Comparison of ENCODE assay signal across 9 cellular contexts in genomic region chrX:129984196-129984962, GRCh38. TPM values are rescaled to one million over a fixed set of nuclear protein-coding genes. Genes with fewer than 3 reads are reported as not detected.
DNase-seq lines count a peak whose midpoint lies in the region; ATAC-seq and TF ChIP-seq lines count a peak whose summit lies in the region.
"Had no signal": no experiment of that assay in that cellular context is flagged by ENCODE, and none has a peak within 500 bp of the region (broad histone marks: within the 10 kb centered on the region; RNA-seq: fewer than 3 reads in every experiment).

No MANE protein-coding gene starts in this region.

- no peak overlapping the region for H3K27ac ChIP-seq in GM23338 (ENCODE audit: low read depth)
- no peak overlapping the region for H3K27ac ChIP-seq in naive thymus-derived CD4-positive, alpha-beta T cell (ENCODE audit: low read depth, low read length)
- H3K27ac ChIP-seq: epithelial cell of prostate had no signal

- H3K4me1 ChIP-seq in GM23338 (ENCODE audit: insufficient read depth): no peaks in the 10 kb centered on the region
- no peaks in the 10 kb centered on the region for H3K4me1 ChIP-seq in endocrine pancreas (ENCODE audit: control insufficient read depth, insufficient read depth, low read length)
- H3K4me1 ChIP-seq in naive thymus-derived CD4-positive, alpha-beta T cell (ENCODE audit: control insufficient read depth in 2 of 2, insufficient read depth in 2 of 2, low read length in 2 of 2): no peaks in the 10 kb centered on the region

- H3K79me2 ChIP-seq in GM23338 (replicated peaks; ENCODE audit: insufficient read depth): no peaks in the 10 kb centered on the region

- in situ Hi-C loops in ACHN (cut with HindIII; ENCODE audit: low pct_ligation_motif_present, low pct_unique_long_range_greater_than_20kb, low sequenced_read_pairs): no loop called here

- H3K27ac Mint-ChIP-seq in GM23338: no peak overlapping the region
- peak overlapping the region; percentile 60 to 83 (median 67) for H3K27ac Mint-ChIP-seq in naive thymus-derived CD4-positive, alpha-beta T cell

- H3K9me2 ChIP-seq in GM23338 (ENCODE audit: insufficient read depth): no peaks in the 10 kb centered on the region

- H3K4me3 ChIP-seq in GM23338: peak overlapping the region; percentile 53
- peak overlapping the region; percentile 63 for H3K4me3 ChIP-seq in WI38 (ENCODE audit: low read depth, low read length)
- peak overlapping the region; percentile 24 for H3K4me3 ChIP-seq in endocrine pancreas (ENCODE audit: control insufficient read depth, insufficient read depth, low read length)
- no peak overlapping the region for H3K4me3 ChIP-seq in naive thymus-derived CD4-positive, alpha-beta T cell (ENCODE audit: low read length)

- no peak overlapping the region for H3K9ac ChIP-seq in endocrine pancreas (ENCODE audit: control insufficient read depth, insufficient read depth, low read length)

- peak overlapping the region; percentile 79 for H3K4me3 Mint-ChIP-seq in GM23338
- H3K4me3 Mint-ChIP-seq in naive thymus-derived CD4-positive, alpha-beta T cell: peak overlapping the region in 9 of 10 donors; percentile 73 to 88 (median 84)

- H4K20me1 ChIP-seq in GM23338 (replicated peaks; ENCODE audit: insufficient read depth): 0 out of 2 replicates have a peak, but pooled peaks cover 6% of the 10 kb centered on the region

- H3K9me3 ChIP-seq in endocrine pancreas (ENCODE audit: control insufficient read depth, low read length): no peaks in the 10 kb centered on the region
- no peaks in the 10 kb centered on the region for H3K9me3 ChIP-seq in naive thymus-derived CD4-positive, alpha-beta T cell (ENCODE audit: control insufficient read depth in 2 of 3, low read length in 3 of 3)

- H3F3A ChIP-seq in GM23338 (replicated peaks; ENCODE audit: low read depth): no peaks in the 10 kb centered on the region

- H3K36me3 Mint-ChIP-seq in GM23338 (ENCODE audit: low read depth): no peaks in the 10 kb centered on the region
- H3K36me3 Mint-ChIP-seq in naive thymus-derived CD4-positive, alpha-beta T cell: no peaks in the 10 kb centered on the region

- peak overlapping the region; percentile 59; the same call in 1 of the 2 replicates for H2AFZ ChIP-seq in GM23338

- H3K9me3 Mint-ChIP-seq in GM23338: no peaks in the 10 kb centered on the region
- no peaks in the 10 kb centered on the region for H3K9me3 Mint-ChIP-seq in naive thymus-derived CD4-positive, alpha-beta T cell

- peaks cover 8% of the 10 kb centered on the region for H3K4me1 Mint-ChIP-seq in GM23338
- peaks cover 11 to 23% (median 19%) of the 10 kb centered on the region in 7 donors for H3K4me1 Mint-ChIP-seq in naive thymus-derived CD4-positive, alpha-beta T cell

- ATAC-seq in GM23338: peak; percentile 7
- ATAC-seq in naive thymus-derived CD4-positive, alpha-beta T cell: peak; percentile 7

- TF ChIP-seq CTCF in GM23338 (conservative IDR thresholded peaks at IDR 0.05; ENCODE audit: low read depth in 2 of 2) (no peak), WI38 (IDR thresholded peaks at IDR 0.05; ENCODE audit: low read depth, low read length) (no peak)

- H3K36me3 ChIP-seq in GM23338 (ENCODE audit: insufficient read depth) (no peaks in the 10 kb centered on the region), endocrine pancreas (ENCODE audit: control insufficient read depth, insufficient read depth, low read length) (no peaks in the 10 kb centered on the region)
- no peaks in the 10 kb centered on the region for H3K36me3 ChIP-seq in naive thymus-derived CD4-positive, alpha-beta T cell (ENCODE audit: control insufficient read depth in 2 of 3, insufficient read depth in 3 of 3, low read length in 3 of 3)

- H3K27me3 Mint-ChIP-seq in GM23338 (ENCODE audit: insufficient read depth, low read depth, poor library complexity): peaks cover 32% of the 10 kb centered on the region
- peaks cover 0 to 18% (median 0%) of the 10 kb centered on the region in 5 donors for H3K27me3 Mint-ChIP-seq in naive thymus-derived CD4-positive, alpha-beta T cell

- H3K27me3 ChIP-seq in GM23338 (ENCODE audit: insufficient read depth) (peaks cover 55% of the 10 kb centered on the region), endocrine pancreas (ENCODE audit: control insufficient read depth, insufficient read depth, low read length) (no peaks in the 10 kb centered on the region)
- H3K27me3 ChIP-seq in naive thymus-derived CD4-positive, alpha-beta T cell (ENCODE audit: control insufficient read depth in 2 of 2, insufficient read depth in 2 of 2, low read length in 2 of 2): no peaks in the 10 kb centered on the region

- POLR2A ChIA-PET in naive thymus-derived CD4-positive, alpha-beta T cell (lab: Charles Lee): no interaction called here

- DNase-seq in ACHN: peak; percentile 28
- peak; percentile 32 for DNase-seq in GM23338 (ENCODE audit: low spot score)
- peak in 8 of 9 donors; percentile 14 to 53 (median 26) for DNase-seq in naive thymus-derived CD4-positive, alpha-beta T cell
- DNase-seq in DMS114 treated with DMSO at 0.1 percent for 48 hours (lab: John Stamatoyannopoulos, UW; ENCODE audit: unreplicated experiment): no peak
- DNase-seq in 8988T: no peak
- DNase-seq in ureter (ENCODE audit: low spot score): no peak

- intact Hi-C loops in naive thymus-derived CD4-positive, alpha-beta T cell (cut with micrococcal nuclease): loop anchor here (5.0 kb wide), 2 partner anchors 128 to 207 kb away; partner anchors contain the start of genes ELF4 (in 1 of the 2) and SASH3 (in 1 of the 2)

- CTCF ChIA-PET in naive thymus-derived CD4-positive, alpha-beta T cell (lab: Charles Lee): no interaction called here

- H3K4me2 ChIP-seq in GM23338: peak overlapping the region; percentile 73

TF ChIP-seq in GM23338, 12 proteins besides CTCF, POLR2A, EP300 and RAD21 (continues in another document):
- TF ChIP-seq REST (IDR thresholded peaks at IDR 0.05; ENCODE audit: unreplicated experiment) (no peak), STAT1 (IDR thresholded peaks at IDR 0.05; ENCODE audit: unreplicated experiment) (no peak), JUNB (IDR thresholded peaks at IDR 0.05; ENCODE audit: unreplicated experiment) (no peak), ZNF114 (CRISPR knock-in tag; IDR thresholded peaks at IDR 0.05) (no peak)

RNA-seq across cellular contexts. Expression of gene BCORL1, which starts 1.9 kb away (rescaled TPM):
- 2.2 and 2.6 TPM in 2 replicates for total RNA-seq in GM23338 (2014; rRNA removed; shearing (Covaris generic))
- polyA plus RNA-seq in GM23338 (2016; fragmentation: Nextera tagmentation; extraction: Ambion mirVana): 2.3 and 2.7 TPM in 2 replicates
- total RNA-seq in naive thymus-derived CD4-positive, alpha-beta T cell: 1 to 10 TPM; 5.8 to 8.9 (median 8.2) TPM
- polyA plus RNA-seq in naive thymus-derived CD4-positive, alpha-beta T cell: 1 to 10 TPM in 1 of 2 donors, under 1 TPM in 1; 0.64 to 2.5 TPM
- 12.6 TPM for total RNA-seq in ureter

Comparison
In these comparisons a context has a peak if more than half of its experiments do, and no peak if none do; other contexts are left out.
1. DNase-seq: peak in ACHN (single experiment), GM23338 (single experiment) and naive thymus-derived CD4-positive, alpha-beta T cell (8 of 9); none in DMS114 treated with DMSO at 0.1 percent for 48 hours (single experiment), 8988T (single experiment) and ureter (single experiment).